20 cellular contexts compared by ENCODE assay signal in the genomic region with DNA sequence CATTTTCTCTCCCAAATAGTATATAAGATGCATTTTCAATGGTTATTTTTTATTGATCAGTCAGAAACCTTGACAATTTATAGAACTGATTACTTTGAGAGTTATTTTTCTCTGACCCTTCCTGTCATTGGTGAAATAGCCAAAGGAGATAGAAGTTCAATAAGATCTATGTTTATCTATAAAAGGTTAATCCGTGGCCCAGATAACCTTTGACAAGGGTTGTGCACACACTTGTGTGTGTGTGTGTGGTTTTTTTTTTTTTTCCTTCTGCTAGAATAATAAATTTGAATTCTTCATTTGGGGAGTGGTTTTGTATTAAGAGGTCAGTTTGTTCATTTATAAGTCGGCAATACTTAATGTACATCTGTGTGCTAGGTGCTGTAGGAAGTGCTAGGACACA.
A peak's percentile ranks its signal among the peaks of the same experiment; 100 is the strongest.
DNase-seq lines count a peak whose midpoint lies in the region; ATAC-seq and TF ChIP-seq lines count a peak whose summit lies in the region.
"Had no signal": no experiment of that assay in that cellular context is flagged by ENCODE, and none has a peak within 500 bp of the region (broad histone marks: within the 10 kb centered on the region; RNA-seq: fewer than 3 reads in every experiment).

No MANE protein-coding gene starts in this region.

- H3K9me3 Mint-ChIP-seq in Calu3 (ENCODE audit: low read depth, unreplicated experiment): no peaks in the 10 kb centered on the region
- H3K9me3 Mint-ChIP-seq in progenitor cell of endocrine pancreas (ENCODE audit: low read depth): no peaks in the 10 kb centered on the region
- no peaks in the 10 kb centered on the region for H3K9me3 Mint-ChIP-seq in stimulated activated memory B cell treated with anti-CD40 and anti-IgM and Interleukin-4, amounts not matched to agents 10 μg/mL and 1 μg/mL and 100 μg/mL, for 72 hours
- H3K9me3 Mint-ChIP-seq: CD4-positive, alpha-beta memory T cell had no signal

- no peak for DNase-seq in Calu3
- DNase-seq in dorsolateral prefrontal cortex: no peak
- DNase-seq in progenitor cell of endocrine pancreas (ENCODE audit: low spot score, unreplicated experiment): no peak
- no peak for DNase-seq in SIG-M5 treated with dmso at 0.1 percent for 504 hours (lab: John Stamatoyannopoulos, UW; ENCODE audit: unreplicated experiment)
- no peak for DNase-seq in activated CD8-positive, alpha-beta memory T cell treated with anti-CD3 and anti-CD28 coated beads for 24 hours
- DNase-seq: 8988T; ACHN; AML-193; BE2C; CD4-positive, alpha-beta memory T cell; COR-L47; DMS153; DMS79; EL; GDM1; H7 had no signal

- CTCF ChIA-PET in Calu3 (lab: Charles Lee): interaction anchor here (0.9 to 3.0 kb wide), 3 partner anchors 37 to 528 kb away, joined by 3 to 28 read pairs (median 20); no protein-coding TSS in a partner anchor

- TF ChIP-seq CTCF in Calu3 (IDR thresholded peaks at IDR 0.05; ENCODE audit: unreplicated experiment): no peak
- TF ChIP-seq CTCF in dorsolateral prefrontal cortex (IDR thresholded peaks at IDR 0.05 in 54 of 56, conservative IDR thresholded peaks at IDR 0.05 in 2 of 56; ENCODE audit: low read depth in 1 of 56, partially characterized antibody in 56 of 56): no peak
- TF ChIP-seq CTCF in progenitor cell of endocrine pancreas (IDR thresholded peaks at IDR 0.05; ENCODE audit: unreplicated experiment): no peak

- no peak for ATAC-seq in stimulated activated memory B cell treated with anti-CD40 and anti-IgM and Interleukin-4, amounts not matched to agents 10 μg/mL and 1 μg/mL and 100 μg/mL, for 72 hours
- ATAC-seq: A549, GM12878 had no signal

- H3K27ac ChIP-seq in dorsolateral prefrontal cortex: peak overlapping the region in 51 of 59 donors; percentile 11 to 95 (median 90)
- H3K27ac ChIP-seq: A549, GM23248 had no signal

- no TSS peak for BruUV-seq in Calu3 (replicated peaks; lab: Mats Ljungman, UMichigan)

- intact Hi-C loops in Calu3 (cut with micrococcal nuclease; ENCODE audit: unreplicated experiment): loop anchor here (2.0 to 5.0 kb wide), 4 partner anchors 37 to 527 kb away; no protein-coding TSS in a partner anchor
- intact Hi-C loops in dorsolateral prefrontal cortex (cut with DNase I): loop anchor here (2.0 to 5.0 kb wide), 6 partner anchors 37 to 222 kb away; no protein-coding TSS in a partner anchor

- peak overlapping the region in 29 of 59 donors; percentile 2 to 50 (median 29) for H3K4me3 ChIP-seq in dorsolateral prefrontal cortex
- H3K4me3 ChIP-seq: A549, GM12878, GM23248 had no signal

- H3K4me3 Mint-ChIP-seq in Calu3 (ENCODE audit: low read depth, unreplicated experiment) (peak overlapping the region; percentile 60), progenitor cell of endocrine pancreas (ENCODE audit: low read depth) (peak overlapping the region; percentile 74)
- no peak overlapping the region for H3K4me3 Mint-ChIP-seq in stimulated activated memory B cell treated with anti-CD40 and anti-IgM and Interleukin-4, amounts not matched to agents 10 μg/mL and 1 μg/mL and 100 μg/mL, for 72 hours
- H3K4me3 Mint-ChIP-seq: CD4-positive, alpha-beta memory T cell had no signal

- H3K36me3 Mint-ChIP-seq in Calu3 (ENCODE audit: insufficient read depth, unreplicated experiment): peaks cover 26% of the 10 kb centered on the region
- peaks cover 4% of the 10 kb centered on the region for H3K36me3 Mint-ChIP-seq in progenitor cell of endocrine pancreas (ENCODE audit: insufficient read depth)
- peaks cover 20% of the 10 kb centered on the region for H3K36me3 Mint-ChIP-seq in stimulated activated memory B cell treated with anti-CD40 and anti-IgM and Interleukin-4, amounts not matched to agents 10 μg/mL and 1 μg/mL and 100 μg/mL, for 72 hours

- H3K27ac Mint-ChIP-seq in Calu3 (ENCODE audit: unreplicated experiment): peak overlapping the region; percentile 88
- H3K27ac Mint-ChIP-seq in progenitor cell of endocrine pancreas: peak overlapping the region; percentile 37
- no peak overlapping the region for H3K27ac Mint-ChIP-seq in stimulated activated memory B cell treated with anti-CD40 and anti-IgM and Interleukin-4, amounts not matched to agents 10 μg/mL and 1 μg/mL and 100 μg/mL, for 72 hours

- H3K4me1 Mint-ChIP-seq in Calu3 (ENCODE audit: low read depth, unreplicated experiment) (peaks cover 78% of the 10 kb centered on the region), progenitor cell of endocrine pancreas (ENCODE audit: low read depth) (peaks cover 77% of the 10 kb centered on the region)
- peaks cover 28% of the 10 kb centered on the region for H3K4me1 Mint-ChIP-seq in stimulated activated memory B cell treated with anti-CD40 and anti-IgM and Interleukin-4, amounts not matched to agents 10 μg/mL and 1 μg/mL and 100 μg/mL, for 72 hours

- H3K27me3 Mint-ChIP-seq in Calu3 (ENCODE audit: unreplicated experiment) (no peaks in the 10 kb centered on the region), progenitor cell of endocrine pancreas (no peaks in the 10 kb centered on the region)
- no peaks in the 10 kb centered on the region for H3K27me3 Mint-ChIP-seq in stimulated activated memory B cell treated with anti-CD40 and anti-IgM and Interleukin-4, amounts not matched to agents 10 μg/mL and 1 μg/mL and 100 μg/mL, for 72 hours
- H3K27me3 Mint-ChIP-seq: CD4-positive, alpha-beta memory T cell had no signal

- no peaks in the 10 kb centered on the region for H3K27me3 ChIP-seq in dorsolateral prefrontal cortex
- H3K27me3 ChIP-seq: BE2C had no signal
